Comparison of ENCODE assay signal across 1 cellular context in the genomic region with DNA sequence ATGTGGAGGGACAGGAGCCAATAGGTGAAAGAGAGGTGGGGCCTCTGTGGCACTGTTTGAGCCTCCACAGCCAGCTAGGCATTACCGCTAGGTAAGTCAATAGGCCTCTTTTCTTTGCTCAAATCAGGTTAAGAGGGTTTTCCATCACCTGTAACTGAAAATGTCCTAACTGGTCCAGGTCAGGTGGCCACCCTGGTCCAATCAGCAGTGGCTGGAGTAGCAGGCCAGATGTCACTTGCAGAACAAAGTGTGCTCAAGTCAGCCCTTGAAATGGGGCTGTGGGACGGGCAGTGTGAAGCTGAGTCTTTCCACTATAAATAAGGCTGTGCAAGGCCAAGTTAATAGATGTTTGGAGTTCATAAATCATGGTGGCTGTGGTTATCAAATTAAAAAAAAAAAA.
A peak's percentile ranks its signal among the peaks of the same experiment; 100 is the strongest.
TF ChIP-seq lines count a peak whose summit lies in the region.

No MANE protein-coding gene starts in this region.

TF ChIP-seq in K562, 482 proteins besides CTCF, POLR2A, EP300 and RAD21:
- TF ChIP-seq, protein P1, sequence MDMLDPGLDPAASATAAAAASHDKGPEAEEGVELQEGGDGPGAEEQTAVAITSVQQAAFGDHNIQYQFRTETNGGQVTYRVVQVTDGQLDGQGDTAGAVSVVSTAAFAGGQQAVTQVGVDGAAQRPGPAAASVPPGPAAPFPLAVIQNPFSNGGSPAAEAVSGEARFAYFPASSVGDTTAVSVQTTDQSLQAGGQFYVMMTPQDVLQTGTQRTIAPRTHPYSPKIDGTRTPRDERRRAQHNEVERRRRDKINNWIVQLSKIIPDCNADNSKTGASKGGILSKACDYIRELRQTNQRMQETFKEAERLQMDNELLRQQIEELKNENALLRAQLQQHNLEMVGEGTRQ (CRISPR knock-in tag; IDR thresholded peaks at IDR 0.05), result peak; percentile 66
- TF ChIP-seq NFYB (IDR thresholded peaks at IDR 0.05; ENCODE audit: extremely low read depth, insufficient read length) (peak; percentile 57), XRCC5 (IDR thresholded peaks at IDR 0.05; ENCODE audit: low read depth, low read length) (no peak), CBX5 (IDR thresholded peaks at IDR 0.05; ENCODE audit: borderline replicate concordance, low read depth) (no peak), RAD51 (IDR thresholded peaks at IDR 0.05; ENCODE audit: borderline replicate concordance, low read depth) (peak; percentile 36; the same call in 1 of the 2 replicates)
- TF ChIP-seq, protein P2, sequence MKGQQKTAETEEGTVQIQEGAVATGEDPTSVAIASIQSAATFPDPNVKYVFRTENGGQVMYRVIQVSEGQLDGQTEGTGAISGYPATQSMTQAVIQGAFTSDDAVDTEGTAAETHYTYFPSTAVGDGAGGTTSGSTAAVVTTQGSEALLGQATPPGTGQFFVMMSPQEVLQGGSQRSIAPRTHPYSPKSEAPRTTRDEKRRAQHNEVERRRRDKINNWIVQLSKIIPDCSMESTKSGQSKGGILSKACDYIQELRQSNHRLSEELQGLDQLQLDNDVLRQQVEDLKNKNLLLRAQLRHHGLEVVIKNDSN (CRISPR knock-in tag; IDR thresholded peaks at IDR 0.05), result peak; percentile 73
